ENCODE assay signal across 8 cellular contexts in the genomic region with DNA sequence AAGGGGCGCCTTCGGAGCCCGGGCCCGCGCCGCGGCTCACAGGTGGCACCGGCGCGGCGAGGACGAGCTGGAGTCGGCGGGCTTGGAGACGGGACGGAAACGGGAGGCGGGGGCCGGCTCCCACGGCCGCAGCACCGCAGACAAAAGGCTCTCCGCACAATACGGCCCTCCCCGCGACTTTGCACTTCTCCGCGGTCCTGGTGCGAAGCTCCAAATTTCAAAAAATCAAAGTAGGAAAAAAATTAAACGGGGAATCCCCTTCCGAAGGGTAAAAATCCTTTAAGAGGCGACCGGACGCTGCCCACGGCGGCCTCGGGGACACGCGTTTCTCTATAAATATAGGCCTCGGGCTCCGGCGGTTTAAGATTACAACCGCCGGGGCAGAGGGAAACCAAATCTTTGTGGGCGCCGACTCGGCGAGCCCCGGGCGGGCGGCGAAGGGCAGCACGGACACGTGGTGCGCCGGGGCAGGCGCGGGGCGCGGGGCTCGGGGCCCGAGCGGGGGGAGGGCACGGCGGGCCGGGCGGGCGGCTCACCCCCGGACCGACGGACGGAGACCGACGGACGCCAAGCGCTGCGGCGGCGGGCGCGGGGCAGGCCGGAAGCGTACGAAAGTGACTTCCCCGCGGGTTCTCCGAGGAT. TPM values are rescaled to one million over a fixed set of nuclear protein-coding genes. Genes with fewer than 3 reads are reported as not detected.
DNase-seq lines count a peak whose midpoint lies in the region; ATAC-seq and TF ChIP-seq lines count a peak whose summit lies in the region.

No MANE protein-coding gene starts in this region.

- H3K27me3 ChIP-seq in HAP-1 (ENCODE audit: low read depth) = no peaks in the 10 kb centered on the region
- H3K27me3 ChIP-seq in neuron (ENCODE audit: insufficient read depth, low read length) = no peaks in the 10 kb centered on the region

- H3K4me3 ChIP-seq in GM12865 (ENCODE audit: low read depth, low read length) = peak overlapping the region; percentile 57
- H3K4me3 ChIP-seq in HAP-1 = peak overlapping the region; percentile 77
- peak overlapping the region; percentile 82 for H3K4me3 ChIP-seq in fibroblast of villous mesenchyme (ENCODE audit: low read depth, low read length)
- H3K4me3 ChIP-seq in neuron (ENCODE audit: low read length) = peak overlapping the region; percentile 68

- H3K9me3 Mint-ChIP-seq in activated T-helper 17 cell treated with anti-CD3 and anti-CD28 coated beads, Interleukin-2, amount 50 U/mL, for 72 hours = no peaks in the 10 kb centered on the region

- H3K36me3 ChIP-seq in HAP-1 (replicated peaks) = peaks cover 49% of the 10 kb centered on the region
- H3K36me3 ChIP-seq in neuron (ENCODE audit: insufficient read depth, low read length) = peaks cover 38% of the 10 kb centered on the region

- ATAC-seq in activated T-helper 17 cell treated with anti-CD3 and anti-CD28 coated beads, Interleukin-2, amount 50 U/mL, for 72 hours (replicated peaks) = peak; percentile 34
- no peak for ATAC-seq in GM18858 (IDR thresholded peaks at IDR 0.05; ENCODE audit: unreplicated experiment)

- H3K4me1 ChIP-seq in HAP-1 = peaks cover 11% of the 10 kb centered on the region
- peaks cover 28% of the 10 kb centered on the region for H3K4me1 ChIP-seq in neuron (ENCODE audit: insufficient read depth, low read length)

- TF ChIP-seq CTCF in GM12865 (IDR thresholded peaks at IDR 0.05; ENCODE audit: insufficient read depth, low read depth, low read length, missing control alignments) (no peak), fibroblast of villous mesenchyme (IDR thresholded peaks at IDR 0.05; ENCODE audit: insufficient read depth, low read depth, low read length) (no peak)

- H3K4me3 Mint-ChIP-seq in activated T-helper 17 cell treated with anti-CD3 and anti-CD28 coated beads, Interleukin-2, amount 50 U/mL, for 72 hours = peak overlapping the region; percentile 88

- in situ Hi-C loops in HAP-1 (cut with MboI; ENCODE audit: low sequenced_read_pairs) = no loop called here

- DNase-seq in GM12865 (ENCODE audit: low read depth) = no peak
- peak in 1 of 2 experiments; percentile 35 for DNase-seq in HAP-1 (ENCODE audit: low spot score in 2 of 2)
- peak; percentile 39 for DNase-seq in NCI-H1105 (lab: John Stamatoyannopoulos, UW)
- peak; percentile 44 for DNase-seq in fibroblast of villous mesenchyme (ENCODE audit: low read depth)
- no peak for DNase-seq in NCI-H2081 (lab: John Stamatoyannopoulos, UW)

- H3K9me3 ChIP-seq in HAP-1 (no peaks in the 10 kb centered on the region), neuron (ENCODE audit: low read length) (no peaks in the 10 kb centered on the region)

- peaks cover 22% of the 10 kb centered on the region for H3K4me1 Mint-ChIP-seq in activated T-helper 17 cell treated with anti-CD3 and anti-CD28 coated beads, Interleukin-2, amount 50 U/mL, for 72 hours

- no peaks in the 10 kb centered on the region for H3K27me3 Mint-ChIP-seq in activated T-helper 17 cell treated with anti-CD3 and anti-CD28 coated beads, Interleukin-2, amount 50 U/mL, for 72 hours

- H3K27ac Mint-ChIP-seq in activated T-helper 17 cell treated with anti-CD3 and anti-CD28 coated beads, Interleukin-2, amount 50 U/mL, for 72 hours = peak overlapping the region; percentile 87

- H2AFZ ChIP-seq in neuron (ENCODE audit: low read depth, low read length) = peak overlapping the region; percentile 66

- H3K36me3 Mint-ChIP-seq in activated T-helper 17 cell treated with anti-CD3 and anti-CD28 coated beads, Interleukin-2, amount 50 U/mL, for 72 hours (ENCODE audit: low read depth) = peaks cover 50% of the 10 kb centered on the region

RNA-seq across cellular contexts. Expression of a gene that starts 0.5 kb away (rescaled TPM):
- total RNA-seq in activated T-helper 17 cell treated with anti-CD3 and anti-CD28 coated beads, Interleukin-2, amount 50 U/mL, for 72 hours = 100 to 1,000 TPM; 181 to 246 TPM
- 115 and 144 TPM in 2 replicates for total RNA-seq in fibroblast of villous mesenchyme

Comparison
In these comparisons a context has a peak if more than half of its experiments do, and no peak if none do; other contexts are left out.
1. DNase-seq: peak in NCI-H1105 (single experiment) and fibroblast of villous mesenchyme (single experiment); none in GM12865 (single experiment) and NCI-H2081 (0 of 2).
2. Peak in every context shown above with its lines, with median percentiles within 50 percentile points of each other: H3K4me3 ChIP-seq.